In genomic region chr19:31064486-31064885, GRCh38 we compare ENCODE assay signal across 14 cellular contexts.
"Had no signal": no experiment of that assay in that cellular context is flagged by ENCODE, and none has a peak within 500 bp of the region (broad histone marks: within the 10 kb centered on the region; RNA-seq: fewer than 3 reads in every experiment).

No MANE protein-coding gene starts in this region.

- H3K79me2 ChIP-seq: parathyroid adenoma had no signal

- H3K4me1 ChIP-seq: esophagus muscularis mucosa, left lung, parathyroid adenoma, tibial artery, vagina had no signal

- H3K36me3 ChIP-seq: brain microvascular endothelial cell, esophagus muscularis mucosa, left lung, tibial artery, vagina had no signal

- H3K4me3 ChIP-seq: esophagus muscularis mucosa, left lung, smooth muscle cell, tibial artery, vagina had no signal

- H3K9me3 ChIP-seq: esophagus muscularis mucosa, tibial artery, vagina had no signal

- H3K36me3 Mint-ChIP-seq: activated naive CD4-positive, alpha-beta T cell treated with anti-CD3 and anti-CD28 coated beads, Interleukin-2, amount 50 U/mL, for 24 hours had no signal

- DNase-seq: activated CD4-positive, CD25-positive, alpha-beta regulatory T cell; activated effector memory CD4-positive, alpha-beta T cell treated with Interleukin-2 at 50 U/mL for 16 hours; activated T-cell treated with anti-CD3 and anti-CD28 coated beads, Interleukin-2, amount 50 U/mL, for 1 hour; amygdala; brain microvascular endothelial cell; endodermal cell; left lung; T-helper 17 cell; tibial artery had no signal

- H3K4me2 ChIP-seq: smooth muscle cell had no signal

- H3K27ac Mint-ChIP-seq: activated naive CD4-positive, alpha-beta T cell treated with anti-CD3 and anti-CD28 coated beads, Interleukin-2, amount 50 U/mL, for 24 hours; endodermal cell; T-helper 17 cell had no signal

- H3K27ac ChIP-seq: brain microvascular endothelial cell, esophagus muscularis mucosa, left lung, parathyroid adenoma, tibial artery, vagina had no signal

- H2AFZ ChIP-seq: parathyroid adenoma had no signal

- ATAC-seq: left lung, T-helper 17 cell had no signal

- H3K4me1 Mint-ChIP-seq: activated naive CD4-positive, alpha-beta T cell treated with anti-CD3 and anti-CD28 coated beads, Interleukin-2, amount 50 U/mL, for 24 hours; endodermal cell; T-helper 17 cell had no signal

- H3K4me3 Mint-ChIP-seq: activated naive CD4-positive, alpha-beta T cell treated with anti-CD3 and anti-CD28 coated beads, Interleukin-2, amount 50 U/mL, for 24 hours; endodermal cell; T-helper 17 cell had no signal

- H3K27me3 ChIP-seq: brain microvascular endothelial cell, tibial artery, vagina had no signal

- H3K9ac ChIP-seq: parathyroid adenoma had no signal
